In the genomic region with DNA sequence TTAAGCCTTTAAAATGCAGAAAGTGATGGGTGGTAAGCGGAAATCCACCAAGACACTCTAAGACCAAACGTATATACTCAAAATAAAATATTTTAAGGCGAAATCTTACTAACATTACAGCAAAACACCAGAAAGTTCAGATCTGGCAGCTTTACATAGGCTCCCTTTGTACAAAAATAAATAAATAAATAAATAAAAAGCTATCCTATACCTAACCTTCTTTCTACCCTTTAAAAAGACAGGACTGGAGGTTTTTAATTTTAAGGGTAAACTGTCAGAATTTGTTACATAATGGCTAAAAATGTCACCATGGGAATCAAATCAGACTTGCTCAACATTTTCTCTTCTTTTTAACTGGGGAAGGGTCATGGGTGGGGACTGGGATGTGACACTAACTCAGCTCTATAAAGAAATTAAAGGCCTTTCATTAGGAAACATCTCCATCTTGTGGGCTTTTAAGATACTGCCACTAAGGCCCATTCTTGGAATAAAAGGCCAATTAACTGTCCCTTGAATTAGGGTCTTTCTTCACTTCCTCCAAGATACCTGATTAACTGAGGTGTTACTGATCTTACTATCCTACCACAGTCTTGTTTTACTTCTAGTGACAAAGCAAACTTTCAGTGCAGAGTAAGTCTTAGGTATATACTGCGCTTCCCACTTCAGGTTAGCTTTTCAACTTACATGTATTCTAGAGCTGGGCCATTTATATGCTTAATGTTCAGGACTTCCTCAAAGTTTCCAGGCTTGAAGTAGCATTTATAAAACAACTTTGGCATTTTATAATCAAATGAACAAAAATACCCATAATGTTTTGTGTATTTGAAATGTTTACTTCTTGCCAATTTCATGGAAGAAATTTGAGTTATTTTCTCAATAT, we compare ENCODE assay signal across 8 cellular contexts. TPM values are rescaled to one million over a fixed set of nuclear protein-coding genes. Genes with fewer than 3 reads are reported as not detected.
DNase-seq lines count a peak whose midpoint lies in the region; ATAC-seq, FAIRE-seq and TF ChIP-seq lines count a peak whose summit lies in the region.

No MANE protein-coding gene starts in this region.

- H3K4me1 ChIP-seq in GM12878 (ENCODE audit: control insufficient read depth, insufficient read depth, low read length) (peaks cover 5% of the 10 kb centered on the region; the same call in 1 of the 2 replicates), kidney (ENCODE audit: control insufficient read depth in 1 of 2, insufficient read depth in 1 of 2, low read depth in 1 of 2, low read length in 2 of 2) (peaks cover 4 to 16% of the 10 kb centered on the region in 2 donors), tibial nerve (peaks cover 0 to 97% (median 56%) of the 10 kb centered on the region in 4 donors)

- in situ Hi-C loops in GM12878 (cut with MboI), result no loop called here

- TF ChIP-seq POLR2A in GM12878 (IDR thresholded peaks at IDR 0.05; ENCODE audit: low read depth, low read length) (no peak), tibial nerve (IDR thresholded peaks at IDR 0.05) (no peak)

- peak; percentile 42 for ATAC-seq in activated CD4-positive, alpha-beta T cell treated with anti-CD3 and anti-CD28 coated beads for 36 hours
- ATAC-seq in GM12878 (peak; percentile 52), GM19455 (IDR thresholded peaks at IDR 0.05; ENCODE audit: unreplicated experiment) (no peak), HG03469 (IDR thresholded peaks at IDR 0.05; ENCODE audit: unreplicated experiment) (no peak)

- peak overlapping the region; percentile 41; the same call in 1 of the 2 replicates for H3K4me2 ChIP-seq in GM12878 (ENCODE audit: control insufficient read depth, insufficient read depth)

- H3K9ac ChIP-seq in GM12878 (ENCODE audit: control insufficient read depth, insufficient read depth, low read length), result no peak overlapping the region
- H3K9ac ChIP-seq in kidney (ENCODE audit: low read length in 2 of 2), result no peak overlapping the region

- H3K9me3 ChIP-seq in GM12878 (replicated peaks; ENCODE audit: control insufficient read depth, insufficient read depth, low read length), result no peaks in the 10 kb centered on the region
- no peaks in the 10 kb centered on the region for H3K9me3 ChIP-seq in kidney (ENCODE audit: control insufficient read depth in 1 of 2, low read length in 2 of 2)
- H3K9me3 ChIP-seq in tibial nerve, result no peaks in the 10 kb centered on the region

- TF ChIP-seq CTCF in GM12878 (IDR thresholded peaks at IDR 0.05 in 2 of 3, conservative IDR thresholded peaks at IDR 0.05 in 1 of 3; ENCODE audit: control insufficient read depth in 2 of 3, extremely low read depth in 1 of 3, insufficient read depth in 1 of 3, low read depth in 3 of 3, low read length in 3 of 3) (peak; percentile 54 to 67 (median 58)), kidney (IDR thresholded peaks at IDR 0.05; ENCODE audit: borderline replicate concordance, extremely low read depth, insufficient read depth) (peak; percentile 60), tibial nerve (IDR thresholded peaks at IDR 0.05) (peak; percentile 53 to 59 (median 57))

- no peak overlapping the region for H3K4me3 ChIP-seq in GM12878
- H3K4me3 ChIP-seq in kidney (ENCODE audit: low read length in 2 of 2), result no peak overlapping the region
- H3K4me3 ChIP-seq in tibial nerve, result no peak overlapping the region

- no peaks in the 10 kb centered on the region for H3K27me3 Mint-ChIP-seq in activated CD4-positive, alpha-beta T cell treated with anti-CD3 and anti-CD28 coated beads for 36 hours

- intact Hi-C loops in activated CD4-positive, alpha-beta T cell treated with anti-CD3 and anti-CD28 coated beads for 36 hours (cut with DNase I, micrococcal nuclease), result loop anchor here in 1 of 2 experiments (5.0 kb wide), 1 partner anchor 953 kb away; no protein-coding TSS in a partner anchor
- intact Hi-C loops in GM12878 (cut with micrococcal nuclease; ENCODE audit: unreplicated experiment) (loop anchor here (1.0 kb wide), 1 partner anchor 8 kb away; no protein-coding TSS in a partner anchor), kidney (cut with DNase I) (no loop called here)

- TF ChIP-seq RAD21 in GM12878 (IDR thresholded peaks at IDR 0.05; ENCODE audit: insufficient read depth, low read depth, low read length), result peak; percentile 42

- CTCF ChIA-PET in activated CD4-positive, alpha-beta T cell treated with anti-CD3 and anti-CD28 coated beads for 36 hours (lab: Charles Lee), result interaction anchor here (0.5 to 3.2 kb wide), 24 partner anchors 8 to 952 kb away, joined by 3 to 29 read pairs (median 4); partner anchors contain the start of gene HNRNPD
- CTCF ChIA-PET in GM12878 (lab: Yijun Ruan, JAX), result interaction anchor here (0.6 to 4.9 kb wide), 17 partner anchors 10 to 953 kb away, joined by 3 to 49 read pairs (median 3); partner anchors contain the start of gene HNRNPDL

- H3K79me2 ChIP-seq in GM12878 (ENCODE audit: control insufficient read depth, insufficient read depth, low read length), result peaks cover 94% of the 10 kb centered on the region

- H3K9me3 Mint-ChIP-seq in activated CD4-positive, alpha-beta T cell treated with anti-CD3 and anti-CD28 coated beads for 36 hours (ENCODE audit: low read depth), result no peaks in the 10 kb centered on the region

- peaks cover 68% of the 10 kb centered on the region for H3K36me3 Mint-ChIP-seq in activated CD4-positive, alpha-beta T cell treated with anti-CD3 and anti-CD28 coated beads for 36 hours (ENCODE audit: low read depth)

- H3K36me3 ChIP-seq in GM12878 (ENCODE audit: control insufficient read depth in 2 of 2, insufficient read depth in 2 of 2, low read length in 1 of 2), result peaks cover 2 to 40% of the 10 kb centered on the region in 2 experiments
- H3K36me3 ChIP-seq in kidney (ENCODE audit: control insufficient read depth in 1 of 2, insufficient read depth in 2 of 2, low read length in 2 of 2), result peaks cover 19 to 27% of the 10 kb centered on the region in 2 donors
- H3K36me3 ChIP-seq in tibial nerve, result peaks cover 0 to 23% (median 10%) of the 10 kb centered on the region in 3 donors

- no peak overlapping the region for H2AFZ ChIP-seq in GM12878 (ENCODE audit: control insufficient read depth, low read depth, low read length)

- H3K27ac Mint-ChIP-seq in activated CD4-positive, alpha-beta T cell treated with anti-CD3 and anti-CD28 coated beads for 36 hours, result no peak overlapping the region

- POLR2A ChIA-PET in activated CD4-positive, alpha-beta T cell treated with anti-CD3 and anti-CD28 coated beads for 36 hours (lab: Charles Lee), result interaction anchor here (1.8 kb wide), 1 partner anchor 68 kb away, joined by 5 read pairs; no protein-coding TSS in a partner anchor
- POLR2A ChIA-PET in GM12878 (lab: Charles Lee), result interaction anchor here (0.8 to 4.4 kb wide), 3 partner anchors 12 to 68 kb away, joined by 3 to 18 read pairs (median 8); no protein-coding TSS in a partner anchor

- no TSS peak for BruUV-seq in GM12878 (replicated peaks; lab: Mats Ljungman, UMichigan)

- DNase-seq in activated CD4-positive, alpha-beta T cell treated with anti-CD3 and anti-CD28 coated beads for 36 hours, result no peak
- no peak for DNase-seq in activated CD4-positive, alpha-beta T cell treated with anti-CD3 and anti-CD28 coated beads, Interleukin-2, amount 50 U/mL, for 48 hours
- DNase-seq in MV-4-11 (lab: John Stamatoyannopoulos, UW), result peak; percentile 18
- no peak for DNase-seq in GM12878 (ENCODE audit: low read depth, low spot score)
- no peak for DNase-seq in kidney
- peak in 1 of 2 donors; percentile 12 for DNase-seq in tibial nerve (ENCODE audit: low spot score in 2 of 2)

- RAD21 ChIA-PET in GM12878 (lab: Charles Lee; ENCODE audit: unreplicated experiment), result interaction anchor here (0.8 to 2.2 kb wide), 11 partner anchors 9 to 893 kb away, joined by 3 to 10 read pairs (median 4); partner anchors contain the start of genes HNRNPD and HNRNPDL

- H3K27ac ChIP-seq in GM12878 (ENCODE audit: control insufficient read depth, insufficient read depth) (no peak overlapping the region), kidney (ENCODE audit: low read depth in 2 of 2, low read length in 2 of 2) (no peak overlapping the region), tibial nerve (peak overlapping the region in 1 of 4 donors; percentile 18)

- H3K27me3 ChIP-seq in GM12878 (replicated peaks in 1 of 2; ENCODE audit: control insufficient read depth in 2 of 2, insufficient read depth in 2 of 2, low read length in 1 of 2) (no peaks in the 10 kb centered on the region), tibial nerve (no peaks in the 10 kb centered on the region)

- peaks cover 79% of the 10 kb centered on the region for H3K4me1 Mint-ChIP-seq in activated CD4-positive, alpha-beta T cell treated with anti-CD3 and anti-CD28 coated beads for 36 hours

- peaks cover 7% of the 10 kb centered on the region; the same call in 1 of the 2 replicates for H4K20me1 ChIP-seq in GM12878 (ENCODE audit: control insufficient read depth, insufficient read depth)

- FAIRE-seq in GM12878 (lab: Jason Lieb, UNC) (no peak), kidney (lab: Jason Lieb, UNC) (peak; percentile 45)

- H3K4me3 Mint-ChIP-seq in activated CD4-positive, alpha-beta T cell treated with anti-CD3 and anti-CD28 coated beads for 36 hours, result no peak overlapping the region

- SMC1A ChIA-PET in GM12878 (lab: Charles Lee; ENCODE audit: uncharacterized antibody, unreplicated experiment), result interaction anchor here (1.0 to 4.1 kb wide), 7 partner anchors 10 to 92 kb away, joined by 3 to 39 read pairs (median 3); no protein-coding TSS in a partner anchor

- over 99% methylated on average over 4 of the region's 4 CpGs for WGBS in GM12878 (ENCODE audit: insufficient coverage, insufficient replicate concordance, low lambda C conversion rate, missing lambda C conversion rate)
- 82 to 85% methylated on average over 4 of the region's 4 CpGs for WGBS in tibial nerve, 2 donors

- TF ChIP-seq EP300 in GM12878 (IDR thresholded peaks at IDR 0.05; ENCODE audit: borderline replicate concordance in 1 of 2, control insufficient read depth in 1 of 2, low read depth in 2 of 2, low read length in 2 of 2) (no peak), tibial nerve (IDR thresholded peaks at IDR 0.05) (no peak)

RNA-seq across cellular contexts. Expression of gene HNRNPD, which starts 13.3 kb away (rescaled TPM):
- total RNA-seq in activated CD4-positive, alpha-beta T cell treated with anti-CD3 and anti-CD28 coated beads for 36 hours, result 100 to 1,000 TPM; 505 to 510 TPM
- 220 and 228 TPM in 2 replicates for total RNA-seq in GM12878 (2013; cell fraction: nucleolus; rRNA removed)
- total RNA-seq in GM12878 (2014; rRNA removed) (76.6 and 85.1 TPM in 2 replicates), GM12878 (2014; rRNA removed; fragmentation: Illumina TruSeq; extraction: Trizol) (94.6 and 107 TPM in 2 replicates), GM12878 (2021) (310 and 343 TPM in 2 replicates), kidney (177 TPM), tibial nerve (10 to 100 TPM; 69.9 to 98.5 (median 91.2) TPM)
- 157 TPM for polyA plus RNA-seq in GM12878 (2011; ENCODE audit: low read depth)
- polyA plus RNA-seq in GM12878 (2011; rRNA removed) (147 and 165 TPM in 2 replicates), GM12878 (2014; fragmentation: Illumina TruSeq; extraction: Trizol) (882 and 1,219 TPM in 2 replicates), GM12878 (2014; fragmentation: Nextera tagmentation; extraction: Ambion mirVana) (100 to 1,000 TPM; 183 to 313 TPM), GM12878 (2014; rRNA removed) (218 and 247 TPM in 2 replicates), GM12878 (2016; fragmentation: Nextera tagmentation; extraction: Ambion mirVana) (100 to 1,000 TPM; 390 to 455 TPM), kidney (ENCODE audit: insufficient read depth, low read depth, low replicate concordance) (120 TPM)
- polyA plus RNA-seq in GM12878 (2011; cell fraction: cytosol; rRNA removed), result 57.8 and 65.7 TPM in 2 replicates
- polyA plus RNA-seq in GM12878 (2011; cell fraction: nucleus; rRNA removed), result 206 and 249 TPM in 2 replicates
- 297 and 336 TPM in 2 replicates for polyA plus RNA-seq in GM12878 (2012)
- polyA minus RNA-seq in GM12878 (2011; rRNA and poly(A)+ RNA removed), result 35.1 and 39.9 TPM in 2 replicates
- 41.8 and 46.3 TPM in 2 replicates for polyA minus RNA-seq in GM12878 (2011; cell fraction: cytosol; rRNA and poly(A)+ RNA removed)
- 48.7 and 119 TPM in 2 replicates for polyA minus RNA-seq in GM12878 (2011; cell fraction: nucleus; rRNA and poly(A)+ RNA removed)

Comparison
In these comparisons a context has a peak if more than half of its experiments do, and no peak if none do; other contexts are left out.
1. ATAC-seq: peak in activated CD4-positive, alpha-beta T cell treated with anti-CD3 and anti-CD28 coated beads for 36 hours (single experiment) and GM12878 (single experiment); none in GM19455 (single experiment) and HG03469 (single experiment).
2. Peak in every context shown above with its lines, with median percentiles within 50 percentile points of each other: CTCF ChIP-seq.